In genomic region chr11:11978792-11979486, GRCh38 we compare ENCODE assay signal across 9 cellular contexts. TPM values are rescaled to one million over a fixed set of nuclear protein-coding genes. Genes with fewer than 3 reads are reported as not detected.
A peak's percentile ranks its signal among the peaks of the same experiment; 100 is the strongest.
DNase-seq lines count a peak whose midpoint lies in the region; TF ChIP-seq lines count a peak whose summit lies in the region.
"Had no signal": no experiment of that assay in that cellular context is flagged by ENCODE, and none has a peak within 500 bp of the region (broad histone marks: within the 10 kb centered on the region; RNA-seq: fewer than 3 reads in every experiment).

No MANE protein-coding gene starts in this region.

- H3K4me1 Mint-ChIP-seq in activated naive CD4-positive, alpha-beta T cell treated with anti-CD3 and anti-CD28 coated beads, Interleukin-2, amount 10 ng/mL, durations not matched to agents 7 days and 5 days, result peaks cover 12% of the 10 kb centered on the region

- TF ChIP-seq POLR2A in vagina (IDR thresholded peaks at IDR 0.05), result no peak

- peaks cover 29% of the 10 kb centered on the region for H3K27me3 Mint-ChIP-seq in activated naive CD4-positive, alpha-beta T cell treated with anti-CD3 and anti-CD28 coated beads, Interleukin-2, amount 10 ng/mL, durations not matched to agents 7 days and 5 days
- H3K27me3 Mint-ChIP-seq: activated T-cell treated with anti-CD3 and anti-CD28 coated beads, Interleukin-2, amount 50 U/mL, for 24 hours had no signal

- no peak overlapping the region for H3K27ac Mint-ChIP-seq in activated naive CD4-positive, alpha-beta T cell treated with anti-CD3 and anti-CD28 coated beads, Interleukin-2, amount 10 ng/mL, durations not matched to agents 7 days and 5 days
- H3K27ac Mint-ChIP-seq: activated T-cell treated with anti-CD3 and anti-CD28 coated beads, Interleukin-2, amount 50 U/mL, for 24 hours had no signal

- H3K27ac ChIP-seq in colonic mucosa, result peak overlapping the region; percentile 11
- H3K27ac ChIP-seq in vagina, result peak overlapping the region; percentile 72

- H3K9me3 Mint-ChIP-seq in activated naive CD4-positive, alpha-beta T cell treated with anti-CD3 and anti-CD28 coated beads, Interleukin-2, amount 10 ng/mL, durations not matched to agents 7 days and 5 days, result no peaks in the 10 kb centered on the region
- H3K9me3 Mint-ChIP-seq: activated T-cell treated with anti-CD3 and anti-CD28 coated beads, Interleukin-2, amount 50 U/mL, for 24 hours had no signal

- H3K27me3 ChIP-seq in colonic mucosa (no peaks in the 10 kb centered on the region), vagina (no peaks in the 10 kb centered on the region)

- CTCF ChIA-PET in activated naive CD4-positive, alpha-beta T cell treated with anti-CD3 and anti-CD28 coated beads, Interleukin-2, amount 10 ng/mL, durations not matched to agents 7 days and 5 days (lab: Charles Lee), result interaction anchor here (1.2 to 1.5 kb wide), 3 partner anchors 12 to 66 kb away, joined by 3 to 5 read pairs (median 4); no protein-coding TSS in a partner anchor

- peak; percentile 12 for DNase-seq in NCI-H345 (lab: John Stamatoyannopoulos, UW)
- DNase-seq in NCI-H345 treated with DMSO at 0.1 percent for 48 hours (lab: John Stamatoyannopoulos, UW; ENCODE audit: unreplicated experiment), result no peak
- peak; percentile 36 for DNase-seq in colonic mucosa
- DNase-seq in mesenteric fat pad (ENCODE audit: low spot score), result peak; percentile 89
- peak in 1 of 2 donors; percentile 89 for DNase-seq in vagina (ENCODE audit: extremely low spot score in 2 of 2)
- no peak for DNase-seq in activated gamma-delta T cell (lab: John Stamatoyannopoulos, UW)
- no peak for DNase-seq in activated naive CD4-positive, alpha-beta T cell treated with Interleukin-2 at 50 U/mL for 16 hours
- DNase-seq in activated naive CD4-positive, alpha-beta T cell treated with anti-CD3 and anti-CD28 coated beads, Interleukin-2, amount 10 ng/mL, durations not matched to agents 7 days and 5 days, result no peak
- DNase-seq: activated T-cell treated with anti-CD3 and anti-CD28 coated beads, Interleukin-2, amount 50 U/mL, for 24 hours had no signal

- peak overlapping the region in 1 of 2 donors; percentile 29 for H3K9ac ChIP-seq in colonic mucosa (ENCODE audit: low read depth in 2 of 2, low read length in 2 of 2)

- no peak overlapping the region for H3K4me3 Mint-ChIP-seq in activated naive CD4-positive, alpha-beta T cell treated with anti-CD3 and anti-CD28 coated beads, Interleukin-2, amount 10 ng/mL, durations not matched to agents 7 days and 5 days
- H3K4me3 Mint-ChIP-seq: activated T-cell treated with anti-CD3 and anti-CD28 coated beads, Interleukin-2, amount 50 U/mL, for 24 hours had no signal

- H3K36me3 Mint-ChIP-seq in activated naive CD4-positive, alpha-beta T cell treated with anti-CD3 and anti-CD28 coated beads, Interleukin-2, amount 10 ng/mL, durations not matched to agents 7 days and 5 days, result no peaks in the 10 kb centered on the region

- intact Hi-C loops in colonic mucosa (cut with DNase I) (no loop called here), vagina (cut with DNase I) (loop anchor here (10.0 kb wide), 1 partner anchor 66 kb away; no protein-coding TSS in a partner anchor)

- H3K36me3 ChIP-seq in colonic mucosa (no peaks in the 10 kb centered on the region), vagina (no peaks in the 10 kb centered on the region)

- H3K4me1 ChIP-seq in colonic mucosa, result peaks cover 4% of the 10 kb centered on the region
- peaks cover 78% of the 10 kb centered on the region for H3K4me1 ChIP-seq in vagina

- no peaks in the 10 kb centered on the region for H3K9me3 ChIP-seq in colonic mucosa
- H3K9me3 ChIP-seq in vagina, result no peaks in the 10 kb centered on the region

- no peak for TF ChIP-seq CTCF in colonic mucosa (IDR thresholded peaks at IDR 0.05)
- no peak for TF ChIP-seq CTCF in vagina (IDR thresholded peaks at IDR 0.05)

- H3K4me3 ChIP-seq in colonic mucosa (no peak overlapping the region), vagina (no peak overlapping the region)

RNA-seq across cellular contexts. Expression of gene DKK3, which starts 29.5 kb away (rescaled TPM):
- total RNA-seq in colonic mucosa (10 to 100 TPM in 1 of 2 donors, 1 to 10 TPM in 1; 7.4 to 19.6 TPM), mesenteric fat pad (8.9 TPM), vagina (110 TPM)

Comparison
In these comparisons a context has a peak if more than half of its experiments do, and no peak if none do; other contexts are left out.
1. DNase-seq: peak in NCI-H345 (single experiment), colonic mucosa (single experiment) and mesenteric fat pad (single experiment); none in NCI-H345 treated with DMSO at 0.1 percent for 48 hours (single experiment), activated gamma-delta T cell (single experiment), activated naive CD4-positive, alpha-beta T cell treated with Interleukin-2 at 50 U/mL for 16 hours (single experiment) and activated naive CD4-positive, alpha-beta T cell treated with anti-CD3 and anti-CD28 coated beads, Interleukin-2, amount 10 ng/mL, durations not matched to agents 7 days and 5 days (single experiment).